In the genomic region with DNA sequence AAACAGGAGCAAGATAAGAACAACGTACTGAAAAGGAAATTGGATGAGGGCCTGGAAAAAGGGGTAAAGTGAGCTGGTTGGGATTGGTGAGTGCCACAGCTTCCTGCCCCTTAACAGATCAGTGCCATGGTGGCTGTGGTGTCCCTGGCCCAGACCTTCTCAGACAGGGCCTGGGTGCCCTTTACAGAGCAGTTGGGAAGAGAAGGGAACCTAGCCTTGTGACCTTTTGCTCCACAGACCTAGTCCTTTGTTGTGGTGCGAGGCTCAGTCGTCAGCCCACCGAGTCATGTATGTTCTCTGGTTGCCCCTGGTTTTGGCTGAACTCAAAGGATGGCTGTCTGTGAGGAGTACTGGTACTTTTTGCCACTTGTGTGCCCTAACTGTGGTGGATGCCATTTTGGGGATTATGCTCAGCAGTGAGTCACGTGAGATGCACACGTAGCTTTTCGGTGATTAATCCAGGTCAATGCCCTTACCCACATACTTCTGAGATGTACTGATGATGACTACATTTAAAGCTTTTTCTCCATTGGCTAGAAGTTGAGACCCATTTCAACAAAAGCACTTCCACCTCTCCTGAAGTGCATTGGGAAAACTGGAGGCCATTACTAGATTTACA, we compare ENCODE assay signal across 14 cellular contexts. TPM values are rescaled to one million over a fixed set of nuclear protein-coding genes. Genes with fewer than 3 reads are reported as not detected.
DNase-seq lines count a peak whose midpoint lies in the region; ATAC-seq lines count a peak whose summit lies in the region.
"Had no signal": no experiment of that assay in that cellular context is flagged by ENCODE, and none has a peak within 500 bp of the region (broad histone marks: within the 10 kb centered on the region; RNA-seq: fewer than 3 reads in every experiment).

No MANE protein-coding gene starts in this region.

- H3K9me3 Mint-ChIP-seq in activated CD4-positive, alpha-beta T cell treated with anti-CD3 and anti-CD28 coated beads for 36 hours (ENCODE audit: low read depth): no peaks in the 10 kb centered on the region
- no peaks in the 10 kb centered on the region for H3K9me3 Mint-ChIP-seq in activated CD4-positive, alpha-beta T cell treated with anti-CD3 and anti-CD28 coated beads, Interleukin-2, amount 10 ng/mL, durations not matched to agents 24 days and 14 days

- peaks cover 7% of the 10 kb centered on the region for H3K4me1 Mint-ChIP-seq in activated CD4-positive, alpha-beta T cell treated with anti-CD3 and anti-CD28 coated beads for 36 hours
- no peaks in the 10 kb centered on the region for H3K4me1 Mint-ChIP-seq in activated CD4-positive, alpha-beta T cell treated with anti-CD3 and anti-CD28 coated beads, Interleukin-2, amount 10 ng/mL, durations not matched to agents 24 days and 14 days

- intact Hi-C loops in activated CD4-positive, alpha-beta T cell treated with anti-CD3 and anti-CD28 coated beads for 36 hours (cut with DNase I, micrococcal nuclease): no loop called here
- intact Hi-C loops in activated CD4-positive, alpha-beta T cell treated with anti-CD3 and anti-CD28 coated beads, Interleukin-2, amount 10 ng/mL, durations not matched to agents 24 days and 14 days (cut with micrococcal nuclease): no loop called here

- no peaks in the 10 kb centered on the region for H3K27me3 Mint-ChIP-seq in activated CD4-positive, alpha-beta T cell treated with anti-CD3 and anti-CD28 coated beads for 36 hours
- no peaks in the 10 kb centered on the region for H3K27me3 Mint-ChIP-seq in activated CD4-positive, alpha-beta T cell treated with anti-CD3 and anti-CD28 coated beads, Interleukin-2, amount 10 ng/mL, durations not matched to agents 24 days and 14 days
- H3K27me3 Mint-ChIP-seq: brain had no signal

- CTCF ChIA-PET in activated CD4-positive, alpha-beta T cell treated with anti-CD3 and anti-CD28 coated beads for 36 hours (lab: Charles Lee): interaction anchor here (0.7 kb wide), 1 partner anchor 24 kb away, joined by 3 read pairs; no protein-coding TSS in a partner anchor

- ATAC-seq in activated CD4-positive, alpha-beta T cell treated with anti-CD3 and anti-CD28 coated beads for 36 hours: peak; percentile 90
- ATAC-seq in GM18909 (IDR thresholded peaks at IDR 0.05; ENCODE audit: poor library complexity, unreplicated experiment) (no peak), HG03378 (IDR thresholded peaks at IDR 0.05; ENCODE audit: unreplicated experiment) (no peak)
- ATAC-seq: left lobe of liver had no signal

- H3K36me3 Mint-ChIP-seq in activated CD4-positive, alpha-beta T cell treated with anti-CD3 and anti-CD28 coated beads for 36 hours (ENCODE audit: low read depth): peaks cover 3% of the 10 kb centered on the region
- peaks cover 2% of the 10 kb centered on the region for H3K36me3 Mint-ChIP-seq in activated CD4-positive, alpha-beta T cell treated with anti-CD3 and anti-CD28 coated beads, Interleukin-2, amount 10 ng/mL, durations not matched to agents 24 days and 14 days (ENCODE audit: low read depth)

- no peak overlapping the region for H3K4me3 Mint-ChIP-seq in activated CD4-positive, alpha-beta T cell treated with anti-CD3 and anti-CD28 coated beads for 36 hours
- H3K4me3 Mint-ChIP-seq in activated CD4-positive, alpha-beta T cell treated with anti-CD3 and anti-CD28 coated beads, Interleukin-2, amount 10 ng/mL, durations not matched to agents 24 days and 14 days: no peak overlapping the region
- H3K4me3 Mint-ChIP-seq: brain, neural crest cell had no signal

- H3K4me3 ChIP-seq in skeletal muscle cell (ENCODE audit: low read depth, low read length): no peak overlapping the region

- POLR2A ChIA-PET in activated CD4-positive, alpha-beta T cell treated with anti-CD3 and anti-CD28 coated beads for 36 hours (lab: Charles Lee): no interaction called here

- DNase-seq in activated CD4-positive, alpha-beta T cell treated with anti-CD3 and anti-CD28 coated beads for 36 hours: peak; percentile 31
- DNase-seq in activated CD4-positive, alpha-beta T cell treated with anti-CD3 and anti-CD28 coated beads, Interleukin-2, amount 10 ng/mL, durations not matched to agents 24 days and 14 days: no peak
- peak; percentile 72 for DNase-seq in NCI-H226
- DNase-seq in dermis blood vessel endothelial cell: peak; percentile 25
- peak; percentile 39 for DNase-seq in skeletal muscle cell (ENCODE audit: low read depth)
- no peak for DNase-seq in NCI-H774 (lab: John Stamatoyannopoulos, UW)
- DNase-seq: 8988T; NCI-H2029; stimulated activated naive CD4-positive, alpha-beta T cell had no signal

- no peak overlapping the region for H3K27ac Mint-ChIP-seq in activated CD4-positive, alpha-beta T cell treated with anti-CD3 and anti-CD28 coated beads for 36 hours
- H3K27ac Mint-ChIP-seq in activated CD4-positive, alpha-beta T cell treated with anti-CD3 and anti-CD28 coated beads, Interleukin-2, amount 10 ng/mL, durations not matched to agents 24 days and 14 days: no peak overlapping the region
- H3K27ac Mint-ChIP-seq: brain had no signal

RNA-seq across cellular contexts. Expression of gene EXOSC2, which starts 48.4 kb away (rescaled TPM):
- total RNA-seq in activated CD4-positive, alpha-beta T cell treated with anti-CD3 and anti-CD28 coated beads for 36 hours: 10 to 100 TPM; 67.9 to 86.0 TPM
- total RNA-seq in activated CD4-positive, alpha-beta T cell treated with anti-CD3 and anti-CD28 coated beads, Interleukin-2, amount 10 ng/mL, durations not matched to agents 24 days and 14 days: 109 and 110 TPM in 2 replicates
- total RNA-seq in dermis blood vessel endothelial cell: 31.9 and 33.5 TPM in 2 replicates

Comparison
In these comparisons a context has a peak if more than half of its experiments do, and no peak if none do; other contexts are left out.
1. DNase-seq: peak in activated CD4-positive, alpha-beta T cell treated with anti-CD3 and anti-CD28 coated beads for 36 hours (single experiment), NCI-H226 (single experiment), dermis blood vessel endothelial cell (single experiment) and skeletal muscle cell (single experiment); none in activated CD4-positive, alpha-beta T cell treated with anti-CD3 and anti-CD28 coated beads, Interleukin-2, amount 10 ng/mL, durations not matched to agents 24 days and 14 days (single experiment) and NCI-H774 (single experiment).